In genomic region chr13:29937836-29938235, GRCh38 we compare ENCODE assay signal across 15 cellular contexts.
A peak's percentile ranks its signal among the peaks of the same experiment; 100 is the strongest.
DNase-seq lines count a peak whose midpoint lies in the region; ATAC-seq and TF ChIP-seq lines count a peak whose summit lies in the region.
"Had no signal": no experiment of that assay in that cellular context is flagged by ENCODE, and none has a peak within 500 bp of the region (broad histone marks: within the 10 kb centered on the region; RNA-seq: fewer than 3 reads in every experiment).

No MANE protein-coding gene starts in this region.

- no peak overlapping the region for H2AFZ ChIP-seq in OCI-LY3 (ENCODE audit: low read depth, low read length)

- no TSS peak for BruUV-seq in Caco-2 (replicated peaks; lab: Mats Ljungman, UMichigan)

- H3K36me3 Mint-ChIP-seq in activated T-cell treated with anti-CD3 and anti-CD28 coated beads, Interleukin-2, amount 50 U/mL, for 4 hours (ENCODE audit: insufficient read depth), result peaks cover 2% of the 10 kb centered on the region
- no peaks in the 10 kb centered on the region for H3K36me3 Mint-ChIP-seq in Caco-2 (ENCODE audit: insufficient read depth, unreplicated experiment)
- H3K36me3 Mint-ChIP-seq: natural killer cell had no signal

- H3K4me2 ChIP-seq in OCI-LY3 (ENCODE audit: low read length), result no peak overlapping the region

- H3K9ac ChIP-seq in OCI-LY3 (ENCODE audit: low read length), result no peak overlapping the region

- H3K36me3 ChIP-seq in OCI-LY3 (replicated peaks; ENCODE audit: low read depth, low read length) (no peaks in the 10 kb centered on the region), Caco-2 (ENCODE audit: control insufficient read depth, insufficient read depth, low read length) (no peaks in the 10 kb centered on the region)
- H3K36me3 ChIP-seq: upper lobe of right lung had no signal

- H3K27me3 ChIP-seq in OCI-LY3 (ENCODE audit: low read depth, low read length), result peaks cover 18% of the 10 kb centered on the region
- H3K27me3 ChIP-seq in right cardiac atrium (ENCODE audit: control insufficient read depth, insufficient read depth), result no peaks in the 10 kb centered on the region
- no peaks in the 10 kb centered on the region for H3K27me3 ChIP-seq in Caco-2 (replicated peaks; ENCODE audit: control insufficient read depth, insufficient read depth, low read length)
- H3K27me3 ChIP-seq: upper lobe of right lung had no signal

- POLR2A ChIA-PET in Caco-2 (lab: Charles Lee), result no interaction called here

- H3K9me3 Mint-ChIP-seq in activated T-cell treated with anti-CD3 and anti-CD28 coated beads, Interleukin-2, amount 50 U/mL, for 4 hours, result no peaks in the 10 kb centered on the region
- H3K9me3 Mint-ChIP-seq in Caco-2 (ENCODE audit: unreplicated experiment), result no peaks in the 10 kb centered on the region
- H3K9me3 Mint-ChIP-seq: natural killer cell had no signal

- H3K4me1 ChIP-seq in OCI-LY3 (ENCODE audit: low read length) (peaks cover 32% of the 10 kb centered on the region), right cardiac atrium (ENCODE audit: control insufficient read depth, insufficient read depth, low read length) (peaks cover 5% of the 10 kb centered on the region), Caco-2 (no peaks in the 10 kb centered on the region)

- CTCF ChIA-PET in Caco-2 (lab: Charles Lee), result no interaction called here

- no peaks in the 10 kb centered on the region for H3K9me3 ChIP-seq in OCI-LY3 (ENCODE audit: insufficient read depth, low read length)
- H3K9me3 ChIP-seq in right cardiac atrium (ENCODE audit: control insufficient read depth, low read length), result no peaks in the 10 kb centered on the region
- no peaks in the 10 kb centered on the region for H3K9me3 ChIP-seq in Caco-2
- H3K9me3 ChIP-seq: upper lobe of right lung had no signal

- no peak overlapping the region for H3K4me3 Mint-ChIP-seq in activated T-cell treated with anti-CD3 and anti-CD28 coated beads, Interleukin-2, amount 50 U/mL, for 4 hours
- H3K4me3 Mint-ChIP-seq in Caco-2 (ENCODE audit: unreplicated experiment), result no peak overlapping the region
- H3K4me3 Mint-ChIP-seq: natural killer cell had no signal

- no peak overlapping the region for H3K27ac ChIP-seq in OCI-LY3 (ENCODE audit: low read length)
- no peak overlapping the region for H3K27ac ChIP-seq in right cardiac atrium (ENCODE audit: low read length)
- H3K27ac ChIP-seq: upper lobe of right lung had no signal

- intact Hi-C loops in right cardiac atrium (cut with DNase I) (no loop called here), Caco-2 (cut with micrococcal nuclease; ENCODE audit: unreplicated experiment) (no loop called here)

- TF ChIP-seq CTCF in OCI-LY3 (IDR thresholded peaks at IDR 0.05; ENCODE audit: low read depth, low read length) (peak; percentile 36; the same call in 1 of the 2 replicates), Caco-2 (IDR thresholded peaks at IDR 0.05; ENCODE audit: insufficient read depth in 1 of 2, low read depth in 1 of 2, low read length in 1 of 2, severe bottlenecking in 1 of 2, unreplicated experiment in 1 of 2) (no peak)

- peak in 3 of 4 experiments; percentile 15 to 27 (median 18) for DNase-seq in activated CD4-positive, CD25-positive, alpha-beta regulatory T cell (lab: John Stamatoyannopoulos, UW)
- no peak for DNase-seq in activated CD4-positive, CD25-positive, alpha-beta regulatory T cell treated with anti-CD3 and anti-CD28 coated beads, Interleukin-2, amount 50 U/mL, for 72 hours
- peak; percentile 17 for DNase-seq in activated T-cell treated with anti-CD3 and anti-CD28 coated beads, Interleukin-2, amount 50 U/mL, for 4 hours
- peak; percentile 50 for DNase-seq in stimulated activated CD8-positive, alpha-beta memory T cell treated with anti-CD3 and anti-CD28 coated beads, Interleukin-4, amount 100 ng/mL, for 48 hours
- no peak for DNase-seq in right cardiac atrium
- no peak for DNase-seq in Caco-2
- no peak for DNase-seq in iPS-NIHi7 (ENCODE audit: extremely low spot score)
- DNase-seq: EL, KG1, left colon, natural killer cell, NCI-H226, SHP77 treated with DMSO at 0.1 percent for 48 hours, upper lobe of right lung had no signal

- no peak overlapping the region for H3K27ac Mint-ChIP-seq in Caco-2 (ENCODE audit: unreplicated experiment)

- H3K4me3 ChIP-seq in OCI-LY3 (ENCODE audit: low read length) (no peak overlapping the region), right cardiac atrium (ENCODE audit: low read length) (no peak overlapping the region), Caco-2 (ENCODE audit: low read depth, low read length) (no peak overlapping the region)
- H3K4me3 ChIP-seq: upper lobe of right lung had no signal

- no peaks in the 10 kb centered on the region for H3K79me2 ChIP-seq in OCI-LY3 (ENCODE audit: low read length)

- no peaks in the 10 kb centered on the region for H3K27me3 Mint-ChIP-seq in activated T-cell treated with anti-CD3 and anti-CD28 coated beads, Interleukin-2, amount 50 U/mL, for 4 hours (ENCODE audit: low read depth)
- no peaks in the 10 kb centered on the region for H3K27me3 Mint-ChIP-seq in Caco-2 (ENCODE audit: insufficient read depth, unreplicated experiment)

- H4K20me1 ChIP-seq in OCI-LY3 (ENCODE audit: insufficient read depth, low read length), result no peaks in the 10 kb centered on the region

- H3K4me1 Mint-ChIP-seq in activated T-cell treated with anti-CD3 and anti-CD28 coated beads, Interleukin-2, amount 50 U/mL, for 4 hours (ENCODE audit: low read depth), result peaks cover 59% of the 10 kb centered on the region
- peaks cover 5% of the 10 kb centered on the region for H3K4me1 Mint-ChIP-seq in Caco-2 (ENCODE audit: low read depth, unreplicated experiment)

- ATAC-seq in activated T-cell treated with anti-CD3 and anti-CD28 coated beads, Interleukin-2, amount 50 U/mL, for 4 hours, result no peak
- no peak for ATAC-seq in right cardiac atrium
- ATAC-seq: left colon, natural killer cell, upper lobe of right lung had no signal

- 79% methylated on average over 3 of the region's 3 CpGs for WGBS in right cardiac atrium

Comparison
In these comparisons a context has a peak if more than half of its experiments do, and no peak if none do; other contexts are left out.
1. DNase-seq: peak in activated CD4-positive, CD25-positive, alpha-beta regulatory T cell (3 of 4), activated T-cell treated with anti-CD3 and anti-CD28 coated beads, Interleukin-2, amount 50 U/mL, for 4 hours (single experiment) and stimulated activated CD8-positive, alpha-beta memory T cell treated with anti-CD3 and anti-CD28 coated beads, Interleukin-4, amount 100 ng/mL, for 48 hours (single experiment); none in activated CD4-positive, CD25-positive, alpha-beta regulatory T cell treated with anti-CD3 and anti-CD28 coated beads, Interleukin-2, amount 50 U/mL, for 72 hours (single experiment), right cardiac atrium (0 of 3), Caco-2 (0 of 2) and iPS-NIHi7 (single experiment).